12 cellular contexts compared by ENCODE assay signal in the genomic region with DNA sequence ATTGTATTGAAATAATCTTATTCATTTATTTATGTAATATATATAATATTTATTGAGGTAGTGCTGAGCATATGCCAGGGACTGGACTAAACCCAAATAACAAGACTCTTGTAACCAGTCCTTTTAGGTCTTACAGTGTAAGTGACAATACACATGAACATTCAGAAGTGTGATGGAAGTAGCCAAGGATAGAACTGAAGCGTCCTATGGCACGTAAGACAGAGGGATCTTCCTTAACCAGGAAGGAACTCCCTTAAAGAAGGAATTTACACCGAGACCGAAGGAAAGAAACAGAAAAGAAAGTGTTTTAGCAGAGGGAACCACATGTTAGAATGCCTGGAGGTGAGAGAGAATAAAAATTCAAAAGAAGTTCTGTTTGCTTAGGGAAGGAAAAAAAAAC. TPM values are rescaled to one million over a fixed set of nuclear protein-coding genes. Genes with fewer than 3 reads are reported as not detected.
DNase-seq lines count a peak whose midpoint lies in the region; ATAC-seq and TF ChIP-seq lines count a peak whose summit lies in the region.
"Had no signal": no experiment of that assay in that cellular context is flagged by ENCODE, and none has a peak within 500 bp of the region (broad histone marks: within the 10 kb centered on the region; RNA-seq: fewer than 3 reads in every experiment).

No MANE protein-coding gene starts in this region.

- H3K27ac Mint-ChIP-seq in Caco-2 (ENCODE audit: unreplicated experiment) = peak overlapping the region; percentile 95
- peak overlapping the region; percentile 87 to 90 (median 88) for H3K27ac Mint-ChIP-seq in nephron

- no peak overlapping the region for H3K4me3 ChIP-seq in Caco-2 (ENCODE audit: low read depth, low read length)
- no peak overlapping the region for H3K4me3 ChIP-seq in fibroblast of lung (replicated peaks in 1 of 4; ENCODE audit: control extremely low read depth in 1 of 4, insufficient read depth in 1 of 4, low read depth in 3 of 4, low read length in 4 of 4)

- H3K4me1 ChIP-seq in Caco-2 (peaks cover 36% of the 10 kb centered on the region), fibroblast of lung (ENCODE audit: control insufficient read depth, extremely low read depth, insufficient read depth, low read length) (no peaks in the 10 kb centered on the region)

- H3K36me3 Mint-ChIP-seq in Caco-2 (ENCODE audit: insufficient read depth, unreplicated experiment) (no peaks in the 10 kb centered on the region), nephron (ENCODE audit: low read depth) (no peaks in the 10 kb centered on the region)

- no peaks in the 10 kb centered on the region for H3K27me3 Mint-ChIP-seq in Caco-2 (ENCODE audit: insufficient read depth, unreplicated experiment)
- no peaks in the 10 kb centered on the region for H3K27me3 Mint-ChIP-seq in nephron (ENCODE audit: low read depth)

- no peak overlapping the region for H3K4me2 ChIP-seq in fibroblast of lung (ENCODE audit: extremely low read depth, insufficient read depth, low read length)
- H3K4me2 ChIP-seq: KMS-11 had no signal

- no peak for DNase-seq in Caco-2
- peak; percentile 51 for DNase-seq in SK-MEL-5 (ENCODE audit: low read depth, low spot score)
- peak in 1 of 2 donors; percentile 16 for DNase-seq in fibroblast of lung (ENCODE audit: low read depth in 2 of 2)
- no peak for DNase-seq in midbrain (lab: John Stamatoyannopoulos, UW)
- DNase-seq in KBM-7 = no peak
- no peak for DNase-seq in NCI-H345 treated with DMSO at 0.1 percent for 48 hours (lab: John Stamatoyannopoulos, UW; ENCODE audit: unreplicated experiment)
- DNase-seq: AML-193; effector CD4-positive, alpha-beta T cell had no signal

- peaks cover 7% of the 10 kb centered on the region for H3K9me3 Mint-ChIP-seq in Caco-2 (ENCODE audit: unreplicated experiment)
- H3K9me3 Mint-ChIP-seq in nephron = peaks cover 7% of the 10 kb centered on the region

- H3K27me3 ChIP-seq in Caco-2 (replicated peaks; ENCODE audit: control insufficient read depth, insufficient read depth, low read length) = no peaks in the 10 kb centered on the region
- H3K27me3 ChIP-seq in fibroblast of lung (ENCODE audit: control insufficient read depth, insufficient read depth, low read length) = no peaks in the 10 kb centered on the region

- H4K20me1 ChIP-seq in fibroblast of lung (ENCODE audit: control insufficient read depth, extremely low read depth, insufficient read depth, low read length) = no peaks in the 10 kb centered on the region

- TSS peak; percentile 63 for BruUV-seq in Caco-2 (replicated peaks; lab: Mats Ljungman, UMichigan)

- in situ Hi-C loops in SK-MEL-5 (cut with HindIII; ENCODE audit: low pct_unique_long_range_greater_than_20kb, low sequenced_read_pairs) = no loop called here
- in situ Hi-C loops in KBM-7 (cut with MboI; ENCODE audit: low pct_unique_long_range_greater_than_20kb, low sequenced_read_pairs) = no loop called here

- H3K4me3 Mint-ChIP-seq in Caco-2 (ENCODE audit: unreplicated experiment) (peak overlapping the region; percentile 50), nephron (no peak overlapping the region)

- intact Hi-C loops in Caco-2 (cut with micrococcal nuclease; ENCODE audit: unreplicated experiment) = loop anchor here (2.0 kb wide), 2 partner anchors 15 to 29 kb away; no protein-coding TSS in a partner anchor

- CTCF ChIA-PET in Caco-2 (lab: Charles Lee) = no interaction called here

- H3K36me3 ChIP-seq in Caco-2 (ENCODE audit: control insufficient read depth, insufficient read depth, low read length) = no peaks in the 10 kb centered on the region
- H3K36me3 ChIP-seq in fibroblast of lung (ENCODE audit: control insufficient read depth, insufficient read depth, low read length) = no peaks in the 10 kb centered on the region

- TF ChIP-seq CTCF in Caco-2 (IDR thresholded peaks at IDR 0.05; ENCODE audit: insufficient read depth in 1 of 2, low read depth in 1 of 2, low read length in 1 of 2, severe bottlenecking in 1 of 2, unreplicated experiment in 1 of 2) (no peak), fibroblast of lung (conservative IDR thresholded peaks at IDR 0.05 in 1 of 2, IDR thresholded peaks at IDR 0.05 in 1 of 2; ENCODE audit: low read depth in 1 of 2, low read length in 2 of 2) (no peak), nephron (IDR thresholded peaks at IDR 0.05; ENCODE audit: unreplicated experiment in 3 of 3) (no peak)

- no peak for ATAC-seq in GM21367 (IDR thresholded peaks at IDR 0.05; ENCODE audit: unreplicated experiment)

- no peak overlapping the region for H3K9ac ChIP-seq in fibroblast of lung (ENCODE audit: insufficient read depth, low read length)
- H3K9ac ChIP-seq: KMS-11 had no signal

- POLR2A ChIA-PET in Caco-2 (lab: Charles Lee) = no interaction called here

- no peaks in the 10 kb centered on the region for H3K79me2 ChIP-seq in fibroblast of lung (ENCODE audit: control insufficient read depth, insufficient read depth, low read length)

- H3K4me1 Mint-ChIP-seq in Caco-2 (ENCODE audit: low read depth, unreplicated experiment) (peaks cover 35% of the 10 kb centered on the region), nephron (peaks cover 13% of the 10 kb centered on the region)

- H2AFZ ChIP-seq in fibroblast of lung (ENCODE audit: low read length) = peak overlapping the region; percentile 14

- peak overlapping the region; percentile 52 for H3K27ac ChIP-seq in fibroblast of lung (ENCODE audit: insufficient read depth, low read length)
- H3K27ac ChIP-seq: KMS-11 had no signal

- H3K9me3 ChIP-seq in Caco-2 (no peaks in the 10 kb centered on the region), fibroblast of lung (ENCODE audit: control insufficient read depth, insufficient read depth, low read depth, low read length) (no peaks in the 10 kb centered on the region)

RNA-seq across cellular contexts. Expression of a gene that starts 23.6 kb away (rescaled TPM):
- total RNA-seq in Caco-2 (2022) = 38.9 and 39.3 TPM in 2 replicates
- 42.9 and 44.3 TPM in 2 replicates for total RNA-seq in SK-MEL-5 (2014; rRNA removed; shearing (Covaris generic))
- polyA plus RNA-seq in SK-MEL-5 (2015; cell fraction: cytosol; rRNA removed) = 39.4 and 54.0 TPM in 2 replicates
- 42.0 and 47.8 TPM in 2 replicates for polyA plus RNA-seq in SK-MEL-5 (2015; cell fraction: nucleus; rRNA removed)
- total RNA-seq in fibroblast of lung = 2.6 and 7.1 TPM in 2 replicates
- polyA plus RNA-seq in fibroblast of lung = 3.0 TPM in 2 replicates
- 1.7 TPM in 2 replicates for polyA plus RNA-seq in fibroblast of lung (2012)
- polyA minus RNA-seq in fibroblast of lung (ENCODE audit: low replicate concordance) = 0.39 and 1.2 TPM in 2 replicates

RNA-seq across cellular contexts. Expression of a gene that starts 42.1 kb away (rescaled TPM):
- total RNA-seq in Caco-2 (2022) = 0.27 and 0.30 TPM in 2 replicates
- not detected in 2 replicates for total RNA-seq in SK-MEL-5 (2014; rRNA removed; shearing (Covaris generic))
- 0.02 TPM in 1 of 2 replicates, not detected in the other for polyA plus RNA-seq in SK-MEL-5 (2015; cell fraction: cytosol; rRNA removed)
- not detected in 2 replicates for polyA plus RNA-seq in SK-MEL-5 (2015; cell fraction: nucleus; rRNA removed)
- under 0.01 and 0.33 TPM in 2 replicates for total RNA-seq in fibroblast of lung
- 0.08 and 0.10 TPM in 2 replicates for polyA plus RNA-seq in fibroblast of lung
- polyA plus RNA-seq in fibroblast of lung (2012) = 0.06 TPM in 1 of 2 replicates, not detected in the other
- not detected in 2 replicates for polyA minus RNA-seq in fibroblast of lung (ENCODE audit: low replicate concordance)
- total RNA-seq: activated CD8-positive, alpha-beta memory T cell treated with anti-CD3 and anti-CD28 coated beads for 36 hours had no signal
